Comparison of ENCODE assay signal across 8 cellular contexts in genomic region chr1:156572663-156573018, GRCh38. TPM values are rescaled to one million over a fixed set of nuclear protein-coding genes. Genes with fewer than 3 reads are reported as not detected.
DNase-seq lines count a peak whose midpoint lies in the region; ATAC-seq and TF ChIP-seq lines count a peak whose summit lies in the region.

No MANE protein-coding gene starts in this region.

- no peaks in the 10 kb centered on the region for H3K9me3 Mint-ChIP-seq in MCF 10A (ENCODE audit: unreplicated experiment)
- no peaks in the 10 kb centered on the region for H3K9me3 Mint-ChIP-seq in nephron

- ATAC-seq in GM18520 (IDR thresholded peaks at IDR 0.05; ENCODE audit: unreplicated experiment) = no peak

- 44% methylated on average over 10 of the region's 10 CpGs for WGBS in HUES64

- peak overlapping the region; percentile 87 for H3K4me3 Mint-ChIP-seq in MCF 10A (ENCODE audit: unreplicated experiment)
- H3K4me3 Mint-ChIP-seq in nephron = peak overlapping the region; percentile 90 to 96 (median 94)

- TF ChIP-seq CTCF in AG10803 (conservative IDR thresholded peaks at IDR 0.05; ENCODE audit: low read length) (no peak), MCF 10A (IDR thresholded peaks at IDR 0.05; ENCODE audit: unreplicated experiment) (no peak), nephron (IDR thresholded peaks at IDR 0.05; ENCODE audit: unreplicated experiment in 3 of 3) (no peak)

- no TSS peak for BruUV-seq in MCF 10A (replicated peaks; lab: Mats Ljungman, UMichigan)

- no peak overlapping the region for H3K9ac ChIP-seq in HUES64 (ENCODE audit: low read depth, low read length)

- H3K4me1 ChIP-seq in HUES64 (ENCODE audit: insufficient read depth, low read length) = peaks cover 6% of the 10 kb centered on the region

- H3K9me3 ChIP-seq in HUES64 (ENCODE audit: insufficient read depth, low read depth, low read length) = no peaks in the 10 kb centered on the region

- no peak overlapping the region for H3K27ac ChIP-seq in HUES64 (ENCODE audit: low read depth, low read length)

- peaks cover 3% of the 10 kb centered on the region; the same call in 1 of the 2 replicates for H3K27me3 ChIP-seq in HUES64 (ENCODE audit: insufficient read depth, low read length)

- DNase-seq in AG10803 (ENCODE audit: low read depth) (no peak), MCF 10A (ENCODE audit: unreplicated experiment) (no peak), DMS114 treated with DMSO at 0.1 percent for 48 hours (lab: John Stamatoyannopoulos, UW; ENCODE audit: unreplicated experiment) (no peak), medulla oblongata (ENCODE audit: extremely low spot score) (no peak), HEK293T (ENCODE audit: extremely low spot score) (no peak)

- POLR2A ChIA-PET in MCF 10A (lab: Yijun Ruan, JAX) (interaction anchor here (0.6 to 3.2 kb wide), 9 partner anchors 21 to 213 kb away, joined by 3 to 20 read pairs (median 4); partner anchors contain the start of genes GPATCH4 and MEF2D), HEK293T (lab: Yijun Ruan, JAX) (interaction anchor here (0.9 kb wide), 1 partner anchor 52 kb away, joined by 3 read pairs; no protein-coding TSS in a partner anchor)

- H3K36me3 Mint-ChIP-seq in MCF 10A (ENCODE audit: insufficient read depth, unreplicated experiment) = peaks cover 8% of the 10 kb centered on the region
- H3K36me3 Mint-ChIP-seq in nephron (ENCODE audit: low read depth) = peaks cover 9% of the 10 kb centered on the region

- CTCF ChIA-PET in MCF 10A (lab: Yijun Ruan, JAX) = interaction anchor here (0.6 to 1.6 kb wide), 7 partner anchors 18 to 127 kb away, joined by 3 to 4 read pairs (median 3); no protein-coding TSS in a partner anchor
- CTCF ChIA-PET in HEK293T (lab: Yijun Ruan, JAX) = no interaction called here

- H3K27ac Mint-ChIP-seq in MCF 10A (ENCODE audit: low read depth, unreplicated experiment) = peak overlapping the region; percentile 70
- H3K27ac Mint-ChIP-seq in nephron = peak overlapping the region in 2 of 3 experiments; percentile 57 to 62

- H3K4me1 Mint-ChIP-seq in MCF 10A (ENCODE audit: insufficient read depth, unreplicated experiment) (peaks cover 28% of the 10 kb centered on the region), nephron (peaks cover 25% of the 10 kb centered on the region)

- intact Hi-C loops in MCF 10A (cut with micrococcal nuclease) = no loop called here

- H3K27me3 Mint-ChIP-seq in MCF 10A (ENCODE audit: insufficient read depth, unreplicated experiment) (peaks cover 11% of the 10 kb centered on the region), nephron (ENCODE audit: low read depth) (peaks cover 10% of the 10 kb centered on the region)

- H3K4me3 ChIP-seq in AG10803 (ENCODE audit: low read length) (peak overlapping the region; percentile 75), HUES64 (ENCODE audit: low read length) (peak overlapping the region; percentile 74)

- H3K36me3 ChIP-seq in HUES64 (ENCODE audit: insufficient read depth, low read length) = peaks cover 10% of the 10 kb centered on the region

TF ChIP-seq in HEK293T, 16 proteins besides CTCF, POLR2A, EP300 and RAD21:
- TF ChIP-seq CTBP1 (IDR thresholded peaks at IDR 0.05; ENCODE audit: borderline replicate concordance) (no peak), PKNOX1 (IDR thresholded peaks at IDR 0.05) (no peak), FOXM1 (IDR thresholded peaks at IDR 0.05; ENCODE audit: borderline replicate concordance) (no peak)

RNA-seq across cellular contexts. Expression of gene IQGAP3, which starts 0.3 kb away (rescaled TPM):
- polyA plus RNA-seq in HUES64 (2013, experiment 1 of 2) = 13.1 TPM
- 14.0 TPM for polyA plus RNA-seq in HUES64 (2013, experiment 2 of 2)
- 36.4 and 48.3 TPM in 2 replicates for total RNA-seq in MCF 10A (2022)

RNA-seq across cellular contexts. Expression of gene TTC24, which starts 6.9 kb away (rescaled TPM):
- not detected for polyA plus RNA-seq in HUES64 (2013, experiment 1 of 2)
- polyA plus RNA-seq in HUES64 (2013, experiment 2 of 2) = not detected
- not detected in 2 replicates for total RNA-seq in MCF 10A (2022)

RNA-seq across cellular contexts. Expression of gene NAXE, which starts 18.9 kb away (rescaled TPM):
- polyA plus RNA-seq in HUES64 (2013, experiment 1 of 2) = 64.0 TPM
- 68.0 TPM for polyA plus RNA-seq in HUES64 (2013, experiment 2 of 2)
- total RNA-seq in MCF 10A (2022) = 141 and 155 TPM in 2 replicates

RNA-seq across cellular contexts. Expression of gene GPATCH4, which starts 28.6 kb away (rescaled TPM):
- polyA plus RNA-seq in HUES64 (2013, experiment 1 of 2) = 49.9 TPM
- polyA plus RNA-seq in HUES64 (2013, experiment 2 of 2) = 44.9 TPM
- total RNA-seq in MCF 10A (2022) = 67.3 and 107 TPM in 2 replicates

RNA-seq across cellular contexts. Expression of gene HAPLN2, which starts 46.6 kb away (rescaled TPM):
- polyA plus RNA-seq in HUES64 (2013, experiment 1 of 2) = not detected
- polyA plus RNA-seq in HUES64 (2013, experiment 2 of 2) = 0.19 TPM
- total RNA-seq in MCF 10A (2022) = not detected in 2 replicates
